ENCODE assay signal across 1 cellular context in genomic region chr10:60147025-60147424, GRCh38.
TF ChIP-seq lines count a peak whose summit lies in the region.

No MANE protein-coding gene starts in this region.

TF ChIP-seq in K562, 482 proteins besides CTCF, POLR2A, EP300 and RAD21 (continued from another document):
- TF ChIP-seq CUX1 (CRISPR knock-in tag; IDR thresholded peaks at IDR 0.05) (no peak), ZNF584 (CRISPR knock-in tag; IDR thresholded peaks at IDR 0.05; ENCODE audit: low read depth) (no peak), SNAPC5 (CRISPR knock-in tag; IDR thresholded peaks at IDR 0.05) (no peak), ETV6 (IDR thresholded peaks at IDR 0.05; ENCODE audit: borderline replicate concordance in 1 of 2, low read depth in 2 of 2, low read length in 1 of 2) (no peak), ETV6 (CRISPR knock-in tag; IDR thresholded peaks at IDR 0.05; ENCODE audit: borderline replicate concordance) (no peak), IRF1 (CRISPR knock-in tag; IDR thresholded peaks at IDR 0.05; ENCODE audit: borderline replicate concordance) (no peak), THRB (CRISPR knock-in tag; conservative IDR thresholded peaks at IDR 0.05) (no peak)
